16 cellular contexts compared by ENCODE assay signal in the genomic region with DNA sequence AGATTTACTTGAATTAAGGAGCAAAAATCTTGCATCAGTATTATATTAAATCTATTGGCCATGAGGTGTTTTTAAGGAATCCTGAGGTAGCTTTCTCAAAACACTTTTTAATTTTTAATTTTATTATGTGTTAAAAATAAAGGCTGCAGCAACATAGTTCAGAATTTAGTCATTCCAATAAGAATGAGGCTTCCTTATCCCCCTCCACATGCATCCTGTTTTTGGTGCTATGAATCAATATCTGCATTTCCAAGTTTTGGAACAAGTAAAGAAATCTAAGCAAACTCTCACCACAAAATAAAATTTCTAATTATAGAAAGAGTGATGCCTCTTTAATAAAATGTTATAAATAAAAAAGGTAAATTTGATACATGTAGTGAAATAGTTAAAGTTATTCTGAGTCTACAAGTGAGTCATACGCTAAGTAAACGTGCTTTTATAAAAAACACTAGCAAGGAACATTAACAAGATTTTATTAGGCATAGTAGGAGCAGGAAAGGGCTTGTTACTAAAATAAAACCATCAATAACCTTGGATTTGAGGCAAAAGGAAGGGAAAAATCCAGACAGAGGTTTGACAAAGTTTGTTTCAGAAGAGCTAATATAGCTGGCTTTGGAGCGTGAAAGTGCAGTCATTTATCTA.
"Had no signal": no experiment of that assay in that cellular context is flagged by ENCODE, and none has a peak within 500 bp of the region (broad histone marks: within the 10 kb centered on the region; RNA-seq: fewer than 3 reads in every experiment).

No MANE protein-coding gene starts in this region.

- H3K27me3 Mint-ChIP-seq: activated CD4-positive, alpha-beta memory T cell treated with anti-CD3 and anti-CD28 coated beads for 36 hours; stimulated activated naive CD8-positive, alpha-beta T cell treated with anti-CD3 and anti-CD28 coated beads, Interleukin-15, Interleukin-2, amounts not matched to agents 100 ng/mL and 50 ng/mL, for 24 hours; T-helper 17 cell; type B pancreatic cell had no signal

- H3K27ac ChIP-seq: body of pancreas, coronary artery, prostate gland, right lobe of liver, suprapubic skin, WERI-Rb-1 had no signal

- H3K36me3 ChIP-seq: prostate gland, right lobe of liver, suprapubic skin, WERI-Rb-1 had no signal

- H3K4me1 Mint-ChIP-seq: immature natural killer cell, T-helper 17 cell had no signal

- H3K27ac Mint-ChIP-seq: activated CD4-positive, alpha-beta memory T cell treated with anti-CD3 and anti-CD28 coated beads for 36 hours; immature natural killer cell; stimulated activated naive CD8-positive, alpha-beta T cell treated with anti-CD3 and anti-CD28 coated beads, Interleukin-15, Interleukin-2, amounts not matched to agents 100 ng/mL and 50 ng/mL, for 24 hours; T-helper 17 cell; type B pancreatic cell had no signal

- H3K4me3 ChIP-seq: body of pancreas, coronary artery, prostate gland, right lobe of liver, suprapubic skin had no signal

- H3K9me3 Mint-ChIP-seq: activated CD4-positive, alpha-beta memory T cell treated with anti-CD3 and anti-CD28 coated beads for 36 hours; stimulated activated naive CD8-positive, alpha-beta T cell treated with anti-CD3 and anti-CD28 coated beads, Interleukin-15, Interleukin-2, amounts not matched to agents 100 ng/mL and 50 ng/mL, for 24 hours; type B pancreatic cell had no signal

- H3K4me3 Mint-ChIP-seq: activated CD4-positive, alpha-beta memory T cell treated with anti-CD3 and anti-CD28 coated beads for 36 hours; activated T-cell treated with anti-CD3 and anti-CD28 coated beads, Interleukin-2, amount 50 U/mL, for 4 hours; immature natural killer cell; stimulated activated naive CD8-positive, alpha-beta T cell treated with anti-CD3 and anti-CD28 coated beads, Interleukin-15, Interleukin-2, amounts not matched to agents 100 ng/mL and 50 ng/mL, for 24 hours; T-helper 17 cell; type B pancreatic cell had no signal

- H3K27me3 ChIP-seq: right lobe of liver, suprapubic skin had no signal

- H3K36me3 Mint-ChIP-seq: activated CD4-positive, alpha-beta memory T cell treated with anti-CD3 and anti-CD28 coated beads for 36 hours; immature natural killer cell; type B pancreatic cell had no signal

- DNase-seq: activated CD4-positive, alpha-beta memory T cell treated with anti-CD3 and anti-CD28 coated beads for 36 hours; activated effector memory CD4-positive, alpha-beta T cell treated with Interleukin-2 at 50 U/mL for 16 hours; activated naive CD4-positive, alpha-beta T cell treated with anti-CD3 and anti-CD28 coated beads, Interleukin-2, amount 50 U/mL, for 16 hours; activated T-cell treated with anti-CD3 and anti-CD28 coated beads, Interleukin-2, amount 50 U/mL, for 4 hours; body of pancreas; central memory CD4-positive, alpha-beta T cell; foreskin melanocyte; immature natural killer cell; right lobe of liver; T-helper 17 cell; WERI-Rb-1 had no signal

- H3K9me3 ChIP-seq: body of pancreas, prostate gland, right lobe of liver, suprapubic skin had no signal

- ATAC-seq: activated T-cell treated with anti-CD3 and anti-CD28 coated beads, Interleukin-2, amount 50 U/mL, for 4 hours; body of pancreas; right lobe of liver; T-helper 17 cell had no signal

- H3K4me1 ChIP-seq: body of pancreas, prostate gland, right lobe of liver, suprapubic skin had no signal
